1 cellular context compared by ENCODE assay signal in the genomic region with DNA sequence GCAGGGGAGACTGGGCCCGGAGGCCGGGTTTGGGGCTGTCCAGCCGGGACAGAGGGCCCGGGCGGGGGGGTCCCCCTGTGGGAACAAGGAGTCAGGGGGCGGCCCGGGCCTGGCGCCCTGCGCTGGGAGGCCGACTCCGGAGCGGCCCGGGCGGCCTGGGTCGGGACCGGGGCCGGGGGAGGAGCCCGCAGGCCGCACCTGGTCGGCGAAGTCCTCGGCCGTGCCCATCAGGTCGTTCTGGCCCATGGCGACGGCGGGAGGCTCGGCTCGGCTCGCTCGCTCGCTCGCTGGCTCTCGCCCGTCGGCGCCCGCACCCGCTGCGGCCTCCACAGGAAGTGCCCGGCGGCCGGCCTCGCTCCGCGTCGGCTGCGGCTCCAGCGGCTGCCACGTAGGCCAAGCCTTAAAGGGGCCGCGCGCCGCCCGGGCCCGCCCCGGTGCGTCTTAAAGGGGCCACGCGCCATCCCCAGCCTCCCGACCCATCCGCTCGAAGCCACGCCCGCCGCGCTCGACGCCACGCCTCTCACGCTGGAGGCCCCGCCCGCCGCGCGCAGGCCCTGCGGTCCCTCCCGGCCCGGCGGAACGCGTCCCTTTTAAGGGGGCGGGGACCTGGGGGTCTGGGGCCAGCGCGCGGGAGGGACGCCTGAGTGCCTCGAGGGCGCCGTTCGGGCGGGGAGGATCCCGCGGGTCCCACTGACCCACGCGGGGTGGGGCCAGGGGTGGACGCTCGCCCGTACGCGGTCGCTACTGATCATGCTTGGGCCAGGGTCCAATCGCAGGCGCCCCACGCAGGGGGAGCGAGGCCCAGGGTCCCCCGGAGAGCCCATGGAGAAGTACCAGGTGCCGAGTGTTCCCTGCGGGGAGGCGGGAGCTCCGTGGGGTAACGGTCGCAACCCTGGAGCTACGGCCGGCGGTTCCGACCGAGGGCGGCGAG.
A peak's percentile ranks its signal among the peaks of the same experiment; 100 is the strongest.
TF ChIP-seq lines count a peak whose summit lies in the region.

A gene (plus strand): TSS at position 643 of the 931 bp plus-strand sequence. CDS start 108 bp downstream, at position 751.
A gene (minus strand): TSS at position 337 of the 931 bp plus-strand sequence. CDS start 91 bp downstream, at position 246.

TF ChIP-seq in K562, 482 proteins besides CTCF, POLR2A, EP300 and RAD21 (continued from another document and continues in another):
- TF ChIP-seq, protein P1, sequence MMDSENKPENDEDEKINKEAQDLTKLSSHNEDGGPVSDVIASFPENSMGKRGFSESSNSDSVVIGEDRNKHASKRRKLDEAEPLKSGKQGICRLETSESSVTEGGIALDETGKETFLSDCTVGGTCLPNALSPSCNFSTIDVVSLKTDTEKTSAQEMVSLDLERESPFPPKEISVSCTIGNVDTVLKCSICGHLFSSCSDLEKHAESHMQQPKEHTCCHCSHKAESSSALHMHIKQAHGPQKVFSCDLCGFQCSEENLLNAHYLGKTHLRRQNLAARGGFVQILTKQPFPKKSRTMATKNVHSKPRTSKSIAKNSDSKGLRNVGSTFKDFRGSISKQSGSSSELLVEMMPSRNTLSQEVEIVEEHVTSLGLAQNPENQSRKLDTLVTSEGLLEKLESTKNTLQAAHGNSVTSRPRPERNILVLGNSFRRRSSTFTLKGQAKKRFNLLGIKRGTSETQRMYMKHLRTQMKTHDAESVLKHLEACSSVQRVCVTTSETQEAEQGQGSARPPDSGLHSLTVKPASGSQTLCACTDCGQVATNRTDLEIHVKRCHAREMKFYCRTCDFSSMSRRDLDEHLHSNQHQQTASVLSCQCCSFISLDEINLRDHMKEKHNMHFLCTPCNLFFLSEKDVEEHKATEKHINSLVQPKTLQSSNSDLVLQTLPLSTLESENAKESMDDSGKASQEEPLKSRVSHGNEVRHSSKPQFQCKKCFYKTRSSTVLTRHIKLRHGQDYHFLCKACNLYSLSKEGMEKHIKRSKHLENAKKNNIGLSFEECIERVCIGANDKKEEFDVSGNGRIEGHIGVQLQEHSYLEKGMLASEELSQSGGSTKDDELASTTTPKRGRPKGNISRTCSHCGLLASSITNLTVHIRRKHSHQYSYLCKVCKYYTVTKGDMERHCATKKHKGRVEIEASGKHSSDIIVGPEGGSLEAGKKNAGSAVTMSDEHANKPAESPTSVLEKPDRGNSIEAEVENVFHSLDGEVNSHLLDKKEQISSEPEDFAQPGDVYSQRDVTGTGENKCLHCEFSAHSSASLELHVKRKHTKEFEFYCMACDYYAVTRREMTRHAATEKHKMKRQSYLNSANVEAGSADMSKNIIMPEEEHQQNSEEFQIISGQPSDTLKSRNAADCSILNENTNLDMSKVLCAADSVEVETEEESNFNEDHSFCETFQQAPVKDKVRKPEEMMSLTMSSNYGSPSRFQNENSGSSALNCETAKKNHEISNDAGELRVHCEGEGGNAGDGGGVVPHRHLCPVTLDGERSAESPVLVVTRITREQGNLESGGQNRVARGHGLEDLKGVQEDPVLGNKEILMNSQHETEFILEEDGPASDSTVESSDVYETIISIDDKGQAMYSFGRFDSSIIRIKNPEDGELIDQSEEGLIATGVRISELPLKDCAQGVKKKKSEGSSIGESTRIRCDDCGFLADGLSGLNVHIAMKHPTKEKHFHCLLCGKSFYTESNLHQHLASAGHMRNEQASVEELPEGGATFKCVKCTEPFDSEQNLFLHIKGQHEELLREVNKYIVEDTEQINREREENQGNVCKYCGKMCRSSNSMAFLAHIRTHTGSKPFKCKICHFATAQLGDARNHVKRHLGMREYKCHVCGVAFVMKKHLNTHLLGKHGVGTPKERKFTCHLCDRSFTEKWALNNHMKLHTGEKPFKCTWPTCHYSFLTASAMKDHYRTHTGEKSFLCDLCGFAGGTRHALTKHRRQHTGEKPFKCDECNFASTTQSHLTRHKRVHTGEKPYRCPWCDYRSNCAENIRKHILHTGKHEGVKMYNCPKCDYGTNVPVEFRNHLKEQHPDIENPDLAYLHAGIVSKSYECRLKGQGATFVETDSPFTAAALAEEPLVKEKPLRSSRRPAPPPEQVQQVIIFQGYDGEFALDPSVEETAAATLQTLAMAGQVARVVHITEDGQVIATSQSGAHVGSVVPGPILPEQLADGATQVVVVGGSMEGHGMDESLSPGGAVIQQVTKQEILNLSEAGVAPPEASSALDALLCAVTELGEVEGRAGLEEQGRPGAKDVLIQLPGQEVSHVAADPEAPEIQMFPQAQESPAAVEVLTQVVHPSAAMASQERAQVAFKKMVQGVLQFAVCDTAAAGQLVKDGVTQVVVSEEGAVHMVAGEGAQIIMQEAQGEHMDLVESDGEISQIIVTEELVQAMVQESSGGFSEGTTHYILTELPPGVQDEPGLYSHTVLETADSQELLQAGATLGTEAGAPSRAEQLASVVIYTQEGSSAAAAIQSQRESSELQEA (IDR thresholded peaks at IDR 0.05; ENCODE audit: low read depth): no peak
- TF ChIP-seq KDM1A (IDR thresholded peaks at IDR 0.05): no peak
- TF ChIP-seq, protein P2, sequence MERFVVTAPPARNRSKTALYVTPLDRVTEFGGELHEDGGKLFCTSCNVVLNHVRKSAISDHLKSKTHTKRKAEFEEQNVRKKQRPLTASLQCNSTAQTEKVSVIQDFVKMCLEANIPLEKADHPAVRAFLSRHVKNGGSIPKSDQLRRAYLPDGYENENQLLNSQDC (CRISPR knock-in tag; IDR thresholded peaks at IDR 0.05): no peak
- TF ChIP-seq CBX1 (IDR thresholded peaks at IDR 0.05; ENCODE audit: low read depth): peak; percentile 14; the same call in 1 of the 2 replicates
- no peak; the same call in 1 of the 2 replicates for TF ChIP-seq LCOR (CRISPR knock-in tag; IDR thresholded peaks at IDR 0.05)
- TF ChIP-seq, protein P3, sequence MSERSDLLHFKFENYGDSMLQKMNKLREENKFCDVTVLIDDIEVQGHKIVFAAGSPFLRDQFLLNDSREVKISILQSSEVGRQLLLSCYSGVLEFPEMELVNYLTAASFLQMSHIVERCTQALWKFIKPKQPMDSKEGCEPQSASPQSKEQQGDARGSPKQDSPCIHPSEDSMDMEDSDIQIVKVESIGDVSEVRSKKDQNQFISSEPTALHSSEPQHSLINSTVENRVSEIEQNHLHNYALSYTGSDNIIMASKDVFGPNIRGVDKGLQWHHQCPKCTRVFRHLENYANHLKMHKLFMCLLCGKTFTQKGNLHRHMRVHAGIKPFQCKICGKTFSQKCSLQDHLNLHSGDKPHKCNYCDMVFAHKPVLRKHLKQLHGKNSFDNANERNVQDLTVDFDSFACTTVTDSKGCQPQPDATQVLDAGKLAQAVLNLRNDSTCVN (CRISPR knock-in tag; IDR thresholded peaks at IDR 0.05): no peak
- TF ChIP-seq HCFC1 (IDR thresholded peaks at IDR 0.05; ENCODE audit: low read depth, low read length): peak; percentile 65
- TF ChIP-seq, protein P4, sequence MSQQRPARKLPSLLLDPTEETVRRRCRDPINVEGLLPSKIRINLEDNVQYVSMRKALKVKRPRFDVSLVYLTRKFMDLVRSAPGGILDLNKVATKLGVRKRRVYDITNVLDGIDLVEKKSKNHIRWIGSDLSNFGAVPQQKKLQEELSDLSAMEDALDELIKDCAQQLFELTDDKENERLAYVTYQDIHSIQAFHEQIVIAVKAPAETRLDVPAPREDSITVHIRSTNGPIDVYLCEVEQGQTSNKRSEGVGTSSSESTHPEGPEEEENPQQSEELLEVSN (IDR thresholded peaks at IDR 0.05; ENCODE audit: borderline replicate concordance in 1 of 2, extremely low read depth in 1 of 2, insufficient read depth in 1 of 2, insufficient read length in 1 of 2, low read depth in 1 of 2, low read length in 1 of 2, poor library complexity in 1 of 2, severe bottlenecking in 1 of 2): peak; percentile 92 to 98
- TF ChIP-seq, protein P5, sequence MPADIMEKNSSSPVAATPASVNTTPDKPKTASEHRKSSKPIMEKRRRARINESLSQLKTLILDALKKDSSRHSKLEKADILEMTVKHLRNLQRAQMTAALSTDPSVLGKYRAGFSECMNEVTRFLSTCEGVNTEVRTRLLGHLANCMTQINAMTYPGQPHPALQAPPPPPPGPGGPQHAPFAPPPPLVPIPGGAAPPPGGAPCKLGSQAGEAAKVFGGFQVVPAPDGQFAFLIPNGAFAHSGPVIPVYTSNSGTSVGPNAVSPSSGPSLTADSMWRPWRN (IDR thresholded peaks at IDR 0.05; ENCODE audit: low read depth): no peak
- no peak for TF ChIP-seq MCM7 (IDR thresholded peaks at IDR 0.05)
- TF ChIP-seq HLTF (IDR thresholded peaks at IDR 0.05): no peak
- TF ChIP-seq HOXB6 (CRISPR knock-in tag; IDR thresholded peaks at IDR 0.05; ENCODE audit: borderline replicate concordance): no peak
- no peak for TF ChIP-seq TRIM28 (IDR thresholded peaks at IDR 0.05)
- TF ChIP-seq SUPT5H (IDR thresholded peaks at IDR 0.05): no peak
- peak in 1 of 2 experiments; percentile 89; a peak in 1 of 4 replicates for TF ChIP-seq TEAD1 (CRISPR knock-in tag; IDR thresholded peaks at IDR 0.05)
- peak; percentile 93 for TF ChIP-seq RBBP5 (IDR thresholded peaks at IDR 0.05; ENCODE audit: borderline replicate concordance, insufficient read depth, low read length, poor library complexity, severe bottlenecking)
- TF ChIP-seq PTRF (tag; IDR thresholded peaks at IDR 0.05): no peak
- TF ChIP-seq ZFP30 (CRISPR knock-in tag; IDR thresholded peaks at IDR 0.05; ENCODE audit: borderline replicate concordance): no peak
- TF ChIP-seq, protein P6, sequence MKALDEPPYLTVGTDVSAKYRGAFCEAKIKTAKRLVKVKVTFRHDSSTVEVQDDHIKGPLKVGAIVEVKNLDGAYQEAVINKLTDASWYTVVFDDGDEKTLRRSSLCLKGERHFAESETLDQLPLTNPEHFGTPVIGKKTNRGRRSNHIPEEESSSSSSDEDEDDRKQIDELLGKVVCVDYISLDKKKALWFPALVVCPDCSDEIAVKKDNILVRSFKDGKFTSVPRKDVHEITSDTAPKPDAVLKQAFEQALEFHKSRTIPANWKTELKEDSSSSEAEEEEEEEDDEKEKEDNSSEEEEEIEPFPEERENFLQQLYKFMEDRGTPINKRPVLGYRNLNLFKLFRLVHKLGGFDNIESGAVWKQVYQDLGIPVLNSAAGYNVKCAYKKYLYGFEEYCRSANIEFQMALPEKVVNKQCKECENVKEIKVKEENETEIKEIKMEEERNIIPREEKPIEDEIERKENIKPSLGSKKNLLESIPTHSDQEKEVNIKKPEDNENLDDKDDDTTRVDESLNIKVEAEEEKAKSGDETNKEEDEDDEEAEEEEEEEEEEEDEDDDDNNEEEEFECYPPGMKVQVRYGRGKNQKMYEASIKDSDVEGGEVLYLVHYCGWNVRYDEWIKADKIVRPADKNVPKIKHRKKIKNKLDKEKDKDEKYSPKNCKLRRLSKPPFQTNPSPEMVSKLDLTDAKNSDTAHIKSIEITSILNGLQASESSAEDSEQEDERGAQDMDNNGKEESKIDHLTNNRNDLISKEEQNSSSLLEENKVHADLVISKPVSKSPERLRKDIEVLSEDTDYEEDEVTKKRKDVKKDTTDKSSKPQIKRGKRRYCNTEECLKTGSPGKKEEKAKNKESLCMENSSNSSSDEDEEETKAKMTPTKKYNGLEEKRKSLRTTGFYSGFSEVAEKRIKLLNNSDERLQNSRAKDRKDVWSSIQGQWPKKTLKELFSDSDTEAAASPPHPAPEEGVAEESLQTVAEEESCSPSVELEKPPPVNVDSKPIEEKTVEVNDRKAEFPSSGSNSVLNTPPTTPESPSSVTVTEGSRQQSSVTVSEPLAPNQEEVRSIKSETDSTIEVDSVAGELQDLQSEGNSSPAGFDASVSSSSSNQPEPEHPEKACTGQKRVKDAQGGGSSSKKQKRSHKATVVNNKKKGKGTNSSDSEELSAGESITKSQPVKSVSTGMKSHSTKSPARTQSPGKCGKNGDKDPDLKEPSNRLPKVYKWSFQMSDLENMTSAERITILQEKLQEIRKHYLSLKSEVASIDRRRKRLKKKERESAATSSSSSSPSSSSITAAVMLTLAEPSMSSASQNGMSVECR (CRISPR knock-in tag; IDR thresholded peaks at IDR 0.05): peak; percentile 88
- no peak for TF ChIP-seq MAFK (IDR thresholded peaks at IDR 0.05; ENCODE audit: low read length)
- no peak for TF ChIP-seq ARNT (IDR thresholded peaks at IDR 0.05)
- no peak for TF ChIP-seq TCFL5 (CRISPR knock-in tag; conservative IDR thresholded peaks at IDR 0.05)
- no peak for TF ChIP-seq MTA1 (IDR thresholded peaks at IDR 0.05; ENCODE audit: borderline replicate concordance)
- no peak for TF ChIP-seq GTF2E2 (tag; IDR thresholded peaks at IDR 0.05)
- 0 out of 2 replicates have a peak, but pooled peaks have one; percentile 6 for TF ChIP-seq TCF3 (CRISPR knock-in tag; IDR thresholded peaks at IDR 0.05)
- TF ChIP-seq, protein P7, sequence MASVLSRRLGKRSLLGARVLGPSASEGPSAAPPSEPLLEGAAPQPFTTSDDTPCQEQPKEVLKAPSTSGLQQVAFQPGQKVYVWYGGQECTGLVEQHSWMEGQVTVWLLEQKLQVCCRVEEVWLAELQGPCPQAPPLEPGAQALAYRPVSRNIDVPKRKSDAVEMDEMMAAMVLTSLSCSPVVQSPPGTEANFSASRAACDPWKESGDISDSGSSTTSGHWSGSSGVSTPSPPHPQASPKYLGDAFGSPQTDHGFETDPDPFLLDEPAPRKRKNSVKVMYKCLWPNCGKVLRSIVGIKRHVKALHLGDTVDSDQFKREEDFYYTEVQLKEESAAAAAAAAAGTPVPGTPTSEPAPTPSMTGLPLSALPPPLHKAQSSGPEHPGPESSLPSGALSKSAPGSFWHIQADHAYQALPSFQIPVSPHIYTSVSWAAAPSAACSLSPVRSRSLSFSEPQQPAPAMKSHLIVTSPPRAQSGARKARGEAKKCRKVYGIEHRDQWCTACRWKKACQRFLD (CRISPR knock-in tag; IDR thresholded peaks at IDR 0.05): peak; percentile 75
- TF ChIP-seq, protein P8, sequence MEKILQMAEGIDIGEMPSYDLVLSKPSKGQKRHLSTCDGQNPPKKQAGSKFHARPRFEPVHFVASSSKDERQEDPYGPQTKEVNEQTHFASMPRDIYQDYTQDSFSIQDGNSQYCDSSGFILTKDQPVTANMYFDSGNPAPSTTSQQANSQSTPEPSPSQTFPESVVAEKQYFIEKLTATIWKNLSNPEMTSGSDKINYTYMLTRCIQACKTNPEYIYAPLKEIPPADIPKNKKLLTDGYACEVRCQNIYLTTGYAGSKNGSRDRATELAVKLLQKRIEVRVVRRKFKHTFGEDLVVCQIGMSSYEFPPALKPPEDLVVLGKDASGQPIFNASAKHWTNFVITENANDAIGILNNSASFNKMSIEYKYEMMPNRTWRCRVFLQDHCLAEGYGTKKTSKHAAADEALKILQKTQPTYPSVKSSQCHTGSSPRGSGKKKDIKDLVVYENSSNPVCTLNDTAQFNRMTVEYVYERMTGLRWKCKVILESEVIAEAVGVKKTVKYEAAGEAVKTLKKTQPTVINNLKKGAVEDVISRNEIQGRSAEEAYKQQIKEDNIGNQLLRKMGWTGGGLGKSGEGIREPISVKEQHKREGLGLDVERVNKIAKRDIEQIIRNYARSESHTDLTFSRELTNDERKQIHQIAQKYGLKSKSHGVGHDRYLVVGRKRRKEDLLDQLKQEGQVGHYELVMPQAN (IDR thresholded peaks at IDR 0.05; ENCODE audit: borderline replicate concordance): 0 out of 2 replicates have a peak, but pooled peaks have one; percentile 18
- no peak for TF ChIP-seq ZNF217 (CRISPR knock-in tag; IDR thresholded peaks at IDR 0.05)
- TF ChIP-seq MCM2 (IDR thresholded peaks at IDR 0.05; ENCODE audit: low read depth): no peak
- TF ChIP-seq, protein P9, sequence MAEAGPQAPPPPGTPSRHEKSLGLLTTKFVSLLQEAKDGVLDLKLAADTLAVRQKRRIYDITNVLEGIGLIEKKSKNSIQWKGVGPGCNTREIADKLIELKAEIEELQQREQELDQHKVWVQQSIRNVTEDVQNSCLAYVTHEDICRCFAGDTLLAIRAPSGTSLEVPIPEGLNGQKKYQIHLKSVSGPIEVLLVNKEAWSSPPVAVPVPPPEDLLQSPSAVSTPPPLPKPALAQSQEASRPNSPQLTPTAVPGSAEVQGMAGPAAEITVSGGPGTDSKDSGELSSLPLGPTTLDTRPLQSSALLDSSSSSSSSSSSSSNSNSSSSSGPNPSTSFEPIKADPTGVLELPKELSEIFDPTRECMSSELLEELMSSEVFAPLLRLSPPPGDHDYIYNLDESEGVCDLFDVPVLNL (CRISPR knock-in tag; IDR thresholded peaks at IDR 0.05; ENCODE audit: low read depth): no peak
- TF ChIP-seq GATAD2B (IDR thresholded peaks at IDR 0.05; ENCODE audit: borderline replicate concordance): peak; percentile 76
